In genomic region chr6:11702796-11703130, GRCh38 we compare ENCODE assay signal across 31 cellular contexts.
DNase-seq lines count a peak whose midpoint lies in the region; ATAC-seq, FAIRE-seq and TF ChIP-seq lines count a peak whose summit lies in the region.
"Had no signal": no experiment of that assay in that cellular context is flagged by ENCODE, and none has a peak within 500 bp of the region (broad histone marks: within the 10 kb centered on the region; RNA-seq: fewer than 3 reads in every experiment).

No MANE protein-coding gene starts in this region.

- H2BK120ac ChIP-seq in mesendoderm (ENCODE audit: low read depth, low read length), result no peak overlapping the region

- peak overlapping the region; percentile 75 for H3K23ac ChIP-seq in mesendoderm (ENCODE audit: low read length)

- H2AFZ ChIP-seq in HCT116 (ENCODE audit: low read depth, low read length, poor library complexity, severe bottlenecking) (no peak overlapping the region), astrocyte (ENCODE audit: low read depth, low read length) (peak overlapping the region; percentile 30)
- H2AFZ ChIP-seq: neural progenitor cell, PC-9 had no signal

- H3K79me1 ChIP-seq in mesendoderm (ENCODE audit: low read length), result no peaks in the 10 kb centered on the region

- no peak overlapping the region for H2BK15ac ChIP-seq in mesendoderm (replicated peaks; ENCODE audit: low read depth)

- RAD21 ChIA-PET in HCT116 (lab: Charles Lee; ENCODE audit: low non-redundant PET in 1 of 2, low total read pairs in 2 of 2, uncharacterized antibody in 2 of 2, unreplicated experiment in 2 of 2), result no interaction called here

- TF ChIP-seq POLR2A in A549 (IDR thresholded peaks at IDR 0.05; ENCODE audit: low read length) (no peak), HCT116 (IDR thresholded peaks at IDR 0.05; ENCODE audit: borderline replicate concordance, extremely low read depth, insufficient read depth, insufficient read length) (no peak), upper lobe of left lung (IDR thresholded peaks at IDR 0.05) (no peak)

- H3K4ac ChIP-seq in mesendoderm (ENCODE audit: low read depth, low read length), result no peak overlapping the region

- POLR2A ChIA-PET in A549 (lab: Yijun Ruan, JAX), result no interaction called here
- POLR2A ChIA-PET in HCT116 (lab: Charles Lee), result no interaction called here

- H3K4me3 ChIP-seq in A549, result no peak overlapping the region
- no peak overlapping the region for H3K4me3 ChIP-seq in HCT116 (replicated peaks in 1 of 2; ENCODE audit: low read depth in 1 of 2, low read length in 2 of 2)
- no peak overlapping the region for H3K4me3 ChIP-seq in astrocyte (ENCODE audit: insufficient read depth, low read depth, low read length)
- no peak overlapping the region for H3K4me3 ChIP-seq in mesendoderm (ENCODE audit: low read length)
- H3K4me3 ChIP-seq in upper lobe of left lung, result no peak overlapping the region
- H3K4me3 ChIP-seq: GM12878, neural progenitor cell, PC-9, smooth muscle cell, thoracic aorta, vagina had no signal

- peaks cover 25% of the 10 kb centered on the region for H3K4me1 ChIP-seq in A549
- peaks cover 0 to 10% of the 10 kb centered on the region in 2 experiments; a peak in 1 of 4 replicates for H3K4me1 ChIP-seq in HCT116 (ENCODE audit: control insufficient read depth in 1 of 2, insufficient read depth in 2 of 2, low read length in 2 of 2)
- H3K4me1 ChIP-seq in astrocyte (ENCODE audit: insufficient read depth, low read length), result peaks cover 3% of the 10 kb centered on the region
- H3K4me1 ChIP-seq in mesendoderm (ENCODE audit: control insufficient read depth, low read depth, low read length), result no peaks in the 10 kb centered on the region
- no peaks in the 10 kb centered on the region for H3K4me1 ChIP-seq in upper lobe of left lung
- H3K4me1 ChIP-seq: BE2C, neural progenitor cell had no signal

- no peak overlapping the region for H3K18ac ChIP-seq in mesendoderm (ENCODE audit: low read length)

- H2AK5ac ChIP-seq in mesendoderm (ENCODE audit: low read length), result no peak overlapping the region

- H3K4me2 ChIP-seq in A549 (peak overlapping the region; percentile 60), HCT116 (ENCODE audit: low read length) (peak overlapping the region; percentile 19; the same call in 1 of the 2 replicates), astrocyte (ENCODE audit: low read length) (no peak overlapping the region), mesendoderm (ENCODE audit: low read length) (no peak overlapping the region)
- H3K4me2 ChIP-seq: neural progenitor cell, PC-9 had no signal

- no peaks in the 10 kb centered on the region for H3K9me2 ChIP-seq in HCT116 (ENCODE audit: insufficient read depth)

- no TSS peak for BruUV-seq in HCT116 (replicated peaks; lab: Mats Ljungman, UMichigan)

- CTCF ChIA-PET in A549 (lab: Yijun Ruan, JAX) (interaction anchor here (1.5 to 3.5 kb wide), 3 partner anchors 10 to 372 kb away, joined by 3 to 9 read pairs (median 4); no protein-coding TSS in a partner anchor), HCT116 (lab: Charles Lee) (no interaction called here)

- H4K20me1 ChIP-seq in HCT116 (ENCODE audit: insufficient read depth), result no peaks in the 10 kb centered on the region
- H4K20me1 ChIP-seq in astrocyte (ENCODE audit: insufficient read depth, low read length), result no peaks in the 10 kb centered on the region

- no peak overlapping the region for H3K4me3 Mint-ChIP-seq in astrocyte (ENCODE audit: unreplicated experiment)
- H3K4me3 Mint-ChIP-seq: activated CD4-positive, alpha-beta T cell treated with anti-CD3 and anti-CD28 coated beads for 36 hours; activated CD8-positive, alpha-beta T cell treated with anti-CD3 and anti-CD28 coated beads, Interleukin-2, amount 10 ng/mL, durations not matched to agents 7 days and 5 days; CD8-positive, alpha-beta memory T cell; memory B cell; neural progenitor cell had no signal

- no peak for TF ChIP-seq CTCF in A549 (IDR thresholded peaks at IDR 0.05)
- TF ChIP-seq CTCF in HCT116 (IDR thresholded peaks at IDR 0.05 in 2 of 3, conservative IDR thresholded peaks at IDR 0.05 in 1 of 3; ENCODE audit: borderline replicate concordance in 1 of 3, insufficient read depth in 1 of 3, low read depth in 2 of 3, low read length in 2 of 3), result no peak
- no peak for TF ChIP-seq CTCF in astrocyte (IDR thresholded peaks at IDR 0.05; ENCODE audit: insufficient read depth, low read depth, low read length)
- no peak for TF ChIP-seq CTCF in upper lobe of left lung (IDR thresholded peaks at IDR 0.05)

- WGBS in A549 (ENCODE audit: missing lambda C conversion rate), result 45% methylated on average over 1 of the region's 2 CpGs
- no CpG with 5 or more reads among the region's 2 CpGs for WGBS in mesendoderm (ENCODE audit: extremely low coverage, insufficient coverage, low lambda C conversion rate)
- 87 to 88% methylated on average over 1 to 2 of the region's 2 CpGs for WGBS in upper lobe of left lung, 2 donors

- ATAC-seq in A549, result peak; percentile 34 to 68; a peak in 3 of 6 replicates
- no peak for ATAC-seq in HCT116
- ATAC-seq in HG02610 (IDR thresholded peaks at IDR 0.05; ENCODE audit: unreplicated experiment), result no peak
- ATAC-seq in upper lobe of left lung (ENCODE audit: low FRiP score in 2 of 2), result no peak
- ATAC-seq: activated CD4-positive, alpha-beta T cell treated with anti-CD3 and anti-CD28 coated beads for 36 hours; activated CD8-positive, alpha-beta T cell treated with anti-CD3 and anti-CD28 coated beads, Interleukin-2, amount 10 ng/mL, durations not matched to agents 7 days and 5 days; activated naive CD4-positive, alpha-beta T cell treated with anti-CD3 and anti-CD28 coated beads, Interleukin-2, amount 50 U/mL, for 72 hours; GM12878; left lobe of liver; stimulated activated naive CD8-positive, alpha-beta T cell treated with anti-CD3 and anti-CD28 coated beads, Interleukin-15, Interleukin-2, amounts not matched to agents 100 U/mL and 50 U/mL, for 24 hours had no signal

- H3K27me3 Mint-ChIP-seq in astrocyte (ENCODE audit: low read depth, unreplicated experiment), result no peaks in the 10 kb centered on the region
- H3K27me3 Mint-ChIP-seq: activated CD4-positive, alpha-beta T cell treated with anti-CD3 and anti-CD28 coated beads for 36 hours had no signal

- H2BK5ac ChIP-seq in mesendoderm (ENCODE audit: low read length), result no peak overlapping the region

- no peak overlapping the region for H3K9ac ChIP-seq in HCT116 (ENCODE audit: low read length)
- no peak overlapping the region for H3K9ac ChIP-seq in astrocyte (ENCODE audit: low read length)
- no peak overlapping the region for H3K9ac ChIP-seq in mesendoderm (ENCODE audit: low read length)
- H3K9ac ChIP-seq: neural progenitor cell had no signal

- no peaks in the 10 kb centered on the region for H3K9me3 Mint-ChIP-seq in astrocyte (ENCODE audit: unreplicated experiment)
- H3K9me3 Mint-ChIP-seq: activated T-helper 2 cell treated with anti-CD3 and anti-CD28 coated beads, Interferon-gamma antibody, Interleukin-2, Interleukin-4, amounts not matched to agents 10 μg/mL and 5 μg/mL and 100 μg/mL, durations not matched to agents 14 hours and 24 hours and 36 hours; CD8-positive, alpha-beta memory T cell; memory B cell; neural progenitor cell had no signal

- H3K79me2 ChIP-seq in HCT116 (ENCODE audit: insufficient read depth, low read length), result no peaks in the 10 kb centered on the region
- H3K79me2 ChIP-seq in astrocyte (ENCODE audit: insufficient read depth, low read length), result no peaks in the 10 kb centered on the region
- H3K79me2 ChIP-seq in mesendoderm (ENCODE audit: control insufficient read depth, insufficient read depth, low read length), result no peaks in the 10 kb centered on the region

- H3K36me3 Mint-ChIP-seq in astrocyte (ENCODE audit: low read depth, unreplicated experiment), result peaks cover 1% of the 10 kb centered on the region
- H3K36me3 Mint-ChIP-seq: CD8-positive, alpha-beta memory T cell; memory B cell; neural progenitor cell had no signal

- no peak for FAIRE-seq in A549 (lab: Jason Lieb, UNC)
- FAIRE-seq in astrocyte (lab: Jason Lieb, UNC), result no peak
- FAIRE-seq: GM12878 had no signal

- H3K27ac ChIP-seq in A549 (peak overlapping the region; percentile 63 to 73), HCT116 (ENCODE audit: low read depth, low read length) (no peak overlapping the region), astrocyte (ENCODE audit: low read depth, low read length) (no peak overlapping the region), mesendoderm (ENCODE audit: low read depth, low read length) (no peak overlapping the region), upper lobe of left lung (no peak overlapping the region)
- H3K27ac ChIP-seq: neural progenitor cell, PC-9, thoracic aorta, vagina had no signal

- H3K27me3 ChIP-seq in HCT116 (ENCODE audit: insufficient read depth, low read length) (no peaks in the 10 kb centered on the region), astrocyte (ENCODE audit: insufficient read depth, low read length) (no peaks in the 10 kb centered on the region), mesendoderm (ENCODE audit: insufficient read depth, low read length, poor library complexity) (no peaks in the 10 kb centered on the region), upper lobe of left lung (no peaks in the 10 kb centered on the region)
- H3K27me3 ChIP-seq: BE2C, neural progenitor cell, vagina had no signal

- TF ChIP-seq RAD21 in A549 (conservative IDR thresholded peaks at IDR 0.05 in 1 of 2, IDR thresholded peaks at IDR 0.05 in 1 of 2) (no peak), HCT116 (IDR thresholded peaks at IDR 0.05; ENCODE audit: low read depth) (no peak)

- H3K9me3 ChIP-seq in A549 (no peaks in the 10 kb centered on the region), HCT116 (ENCODE audit: control insufficient read depth in 1 of 2, insufficient read depth in 1 of 2, low read depth in 1 of 2, low read length in 2 of 2) (no peaks in the 10 kb centered on the region), astrocyte (ENCODE audit: insufficient read depth, low read depth, low read length) (no peaks in the 10 kb centered on the region), upper lobe of left lung (no peaks in the 10 kb centered on the region)
- H3K9me3 ChIP-seq: BE2C, thoracic aorta, vagina had no signal

- H4K5ac ChIP-seq in mesendoderm (ENCODE audit: low read length), result no peak overlapping the region

- H3K4me1 Mint-ChIP-seq in astrocyte (ENCODE audit: low read depth, unreplicated experiment), result peaks cover 3% of the 10 kb centered on the region
- H3K4me1 Mint-ChIP-seq: CD8-positive, alpha-beta memory T cell; memory B cell; neural progenitor cell had no signal

- H3K27ac Mint-ChIP-seq in astrocyte (ENCODE audit: unreplicated experiment), result no peak overlapping the region
- H3K27ac Mint-ChIP-seq: activated CD8-positive, alpha-beta T cell treated with anti-CD3 and anti-CD28 coated beads, Interleukin-2, amount 10 ng/mL, durations not matched to agents 7 days and 5 days; activated T-helper 2 cell treated with anti-CD3 and anti-CD28 coated beads, Interferon-gamma antibody, Interleukin-2, Interleukin-4, amounts not matched to agents 10 μg/mL and 5 μg/mL and 100 μg/mL, durations not matched to agents 14 hours and 24 hours and 36 hours; memory B cell; neural progenitor cell had no signal

- no peak overlapping the region for H4K8ac ChIP-seq in mesendoderm (ENCODE audit: low read depth, low read length)

- intact Hi-C loops in HCT116 (cut with micrococcal nuclease), result no loop called here

- H3K36me3 ChIP-seq in HCT116 (ENCODE audit: control insufficient read depth in 1 of 2, insufficient read depth in 2 of 2, low read length in 2 of 2), result no peaks in the 10 kb centered on the region
- no peaks in the 10 kb centered on the region for H3K36me3 ChIP-seq in astrocyte (ENCODE audit: insufficient read depth, low read length)
- H3K36me3 ChIP-seq in mesendoderm (ENCODE audit: control insufficient read depth, insufficient read depth, low read length), result no peaks in the 10 kb centered on the region
- H3K36me3 ChIP-seq in upper lobe of left lung, result no peaks in the 10 kb centered on the region
- H3K36me3 ChIP-seq: BE2C, neural progenitor cell, thoracic aorta, vagina had no signal

- no peak overlapping the region for H3K56ac ChIP-seq in mesendoderm (ENCODE audit: low read length)

- DNase-seq in A549 (ENCODE audit: low read depth in 1 of 2, low spot score in 1 of 2), result peak in 1 of 2 experiments; percentile 35
- no peak for DNase-seq in HCT116 (ENCODE audit: low read depth, low spot score)
- DNase-seq in astrocyte (ENCODE audit: low read depth), result no peak
- DNase-seq in mesendoderm, result no peak
- no peak for DNase-seq in MV-4-11 (lab: John Stamatoyannopoulos, UW)
- DNase-seq in Ammon's horn (ENCODE audit: low spot score), result no peak
- no peak for DNase-seq in upper lobe of left lung
- DNase-seq: ACHN; activated CD4-positive, alpha-beta T cell treated with anti-CD3 and anti-CD28 coated beads for 36 hours; activated CD8-positive, alpha-beta T cell treated with anti-CD3 and anti-CD28 coated beads, Interleukin-2, amount 10 ng/mL, durations not matched to agents 7 days and 5 days; BE2C; CD8-positive, alpha-beta memory T cell; DMS 273 treated with DMSO at 0.1 percent for 48 hours; effector CD8-positive, alpha-beta T cell; H7; NCI-H1417; NCI-H2029 treated with DMSO at 0.1 percent for 48 hours; NCI-H526 treated with DMSO at 0.1 percent for 48 hours; NK-92 treated with Interleukin-12 subunit alpha and Interleukin-12 subunit beta, amount 100 ng/mL, for 24 hours; stimulated activated naive CD8-positive, alpha-beta T cell treated with anti-CD3 and anti-CD28 coated beads, Interleukin-15, Interleukin-2, amounts not matched to agents 100 U/mL and 50 U/mL, for 24 hours had no signal

- TF ChIP-seq EP300 in A549 (IDR thresholded peaks at IDR 0.05) (no peak), upper lobe of left lung (IDR thresholded peaks at IDR 0.05) (no peak)

Comparison
In these comparisons a context has a peak if more than half of its experiments do, and no peak if none do; other contexts are left out.
1. ATAC-seq: peak in A549 (2 of 2); none in HCT116 (single experiment), HG02610 (single experiment) and upper lobe of left lung (0 of 2).
2. H3K27ac ChIP-seq: peak in A549 (2 of 2); none in HCT116 (single experiment), astrocyte (single experiment), mesendoderm (single experiment) and upper lobe of left lung (0 of 4).
3. H3K4me2 ChIP-seq: peak in A549 (single experiment) and HCT116 (single experiment); none in astrocyte (single experiment) and mesendoderm (single experiment).